Comparison of ENCODE assay signal across 1 cellular context in the genomic region with DNA sequence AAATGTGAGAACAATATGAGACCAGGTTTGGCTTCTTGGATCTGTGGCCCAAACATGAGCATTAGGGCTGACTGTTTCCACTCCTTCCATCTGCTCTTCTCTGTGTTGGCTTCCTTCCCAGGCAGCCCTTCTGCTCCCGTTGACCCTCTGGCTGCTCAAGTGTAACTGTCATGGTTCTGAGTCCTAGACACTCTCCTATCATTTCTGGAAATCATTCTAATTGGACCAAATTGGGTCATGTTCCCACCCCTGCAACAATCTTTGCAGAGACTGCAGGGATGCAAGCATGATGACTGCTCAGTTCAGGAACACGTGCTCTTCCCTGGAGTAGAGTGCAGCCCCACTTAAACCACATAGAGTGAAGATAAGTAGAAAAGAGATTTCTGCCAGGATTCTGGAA.
TF ChIP-seq lines count a peak whose summit lies in the region.

No MANE protein-coding gene starts in this region.

TF ChIP-seq in GM23338, 12 proteins besides CTCF, POLR2A, EP300 and RAD21 (continued from another document):
- TF ChIP-seq, protein P1, sequence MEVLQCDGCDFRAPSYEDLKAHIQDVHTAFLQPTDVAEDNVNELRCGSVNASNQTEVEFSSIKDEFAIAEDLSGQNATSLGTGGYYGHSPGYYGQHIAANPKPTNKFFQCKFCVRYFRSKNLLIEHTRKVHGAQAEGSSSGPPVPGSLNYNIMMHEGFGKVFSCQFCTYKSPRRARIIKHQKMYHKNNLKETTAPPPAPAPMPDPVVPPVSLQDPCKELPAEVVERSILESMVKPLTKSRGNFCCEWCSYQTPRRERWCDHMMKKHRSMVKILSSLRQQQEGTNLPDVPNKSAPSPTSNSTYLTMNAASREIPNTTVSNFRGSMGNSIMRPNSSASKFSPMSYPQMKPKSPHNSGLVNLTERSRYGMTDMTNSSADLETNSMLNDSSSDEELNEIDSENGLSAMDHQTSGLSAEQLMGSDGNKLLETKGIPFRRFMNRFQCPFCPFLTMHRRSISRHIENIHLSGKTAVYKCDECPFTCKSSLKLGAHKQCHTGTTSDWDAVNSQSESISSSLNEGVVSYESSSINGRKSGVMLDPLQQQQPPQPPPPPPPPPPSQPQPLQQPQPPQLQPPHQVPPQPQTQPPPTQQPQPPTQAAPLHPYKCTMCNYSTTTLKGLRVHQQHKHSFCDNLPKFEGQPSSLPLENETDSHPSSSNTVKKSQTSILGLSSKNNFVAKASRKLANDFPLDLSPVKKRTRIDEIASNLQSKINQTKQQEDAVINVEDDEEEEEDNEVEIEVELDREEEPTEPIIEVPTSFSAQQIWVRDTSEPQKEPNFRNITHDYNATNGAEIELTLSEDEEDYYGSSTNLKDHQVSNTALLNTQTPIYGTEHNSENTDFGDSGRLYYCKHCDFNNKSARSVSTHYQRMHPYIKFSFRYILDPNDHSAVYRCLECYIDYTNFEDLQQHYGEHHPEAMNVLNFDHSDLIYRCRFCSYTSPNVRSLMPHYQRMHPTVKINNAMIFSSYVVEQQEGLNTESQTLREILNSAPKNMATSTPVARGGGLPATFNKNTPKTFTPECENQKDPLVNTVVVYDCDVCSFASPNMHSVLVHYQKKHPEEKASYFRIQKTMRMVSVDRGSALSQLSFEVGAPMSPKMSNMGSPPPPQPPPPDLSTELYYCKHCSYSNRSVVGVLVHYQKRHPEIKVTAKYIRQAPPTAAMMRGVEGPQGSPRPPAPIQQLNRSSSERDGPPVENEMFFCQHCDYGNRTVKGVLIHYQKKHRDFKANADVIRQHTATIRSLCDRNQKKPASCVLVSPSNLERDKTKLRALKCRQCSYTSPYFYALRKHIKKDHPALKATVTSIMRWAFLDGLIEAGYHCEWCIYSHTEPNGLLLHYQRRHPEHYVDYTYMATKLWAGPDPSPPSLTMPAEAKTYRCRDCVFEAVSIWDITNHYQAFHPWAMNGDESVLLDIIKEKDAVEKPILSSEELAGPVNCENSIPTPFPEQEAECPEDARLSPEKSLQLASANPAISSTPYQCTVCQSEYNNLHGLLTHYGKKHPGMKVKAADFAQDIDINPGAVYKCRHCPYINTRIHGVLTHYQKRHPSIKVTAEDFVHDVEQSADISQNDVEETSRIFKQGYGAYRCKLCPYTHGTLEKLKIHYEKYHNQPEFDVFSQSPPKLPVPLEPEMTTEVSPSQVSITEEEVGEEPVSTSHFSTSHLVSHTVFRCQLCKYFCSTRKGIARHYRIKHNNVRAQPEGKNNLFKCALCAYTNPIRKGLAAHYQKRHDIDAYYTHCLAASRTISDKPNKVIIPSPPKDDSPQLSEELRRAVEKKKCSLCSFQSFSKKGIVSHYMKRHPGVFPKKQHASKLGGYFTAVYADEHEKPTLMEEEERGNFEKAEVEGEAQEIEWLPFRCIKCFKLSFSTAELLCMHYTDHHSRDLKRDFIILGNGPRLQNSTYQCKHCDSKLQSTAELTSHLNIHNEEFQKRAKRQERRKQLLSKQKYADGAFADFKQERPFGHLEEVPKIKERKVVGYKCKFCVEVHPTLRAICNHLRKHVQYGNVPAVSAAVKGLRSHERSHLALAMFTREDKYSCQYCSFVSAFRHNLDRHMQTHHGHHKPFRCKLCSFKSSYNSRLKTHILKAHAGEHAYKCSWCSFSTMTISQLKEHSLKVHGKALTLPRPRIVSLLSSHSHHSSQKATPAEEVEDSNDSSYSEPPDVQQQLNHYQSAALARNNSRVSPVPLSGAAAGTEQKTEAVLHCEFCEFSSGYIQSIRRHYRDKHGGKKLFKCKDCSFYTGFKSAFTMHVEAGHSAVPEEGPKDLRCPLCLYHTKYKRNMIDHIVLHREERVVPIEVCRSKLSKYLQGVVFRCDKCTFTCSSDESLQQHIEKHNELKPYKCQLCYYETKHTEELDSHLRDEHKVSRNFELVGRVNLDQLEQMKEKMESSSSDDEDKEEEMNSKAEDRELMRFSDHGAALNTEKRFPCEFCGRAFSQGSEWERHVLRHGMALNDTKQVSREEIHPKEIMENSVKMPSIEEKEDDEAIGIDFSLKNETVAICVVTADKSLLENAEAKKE (CRISPR knock-in tag; IDR thresholded peaks at IDR 0.05) = no peak
- TF ChIP-seq EZH2phosphoT487 (IDR thresholded peaks at IDR 0.05; ENCODE audit: unreplicated experiment) = no peak
